In the genomic region with DNA sequence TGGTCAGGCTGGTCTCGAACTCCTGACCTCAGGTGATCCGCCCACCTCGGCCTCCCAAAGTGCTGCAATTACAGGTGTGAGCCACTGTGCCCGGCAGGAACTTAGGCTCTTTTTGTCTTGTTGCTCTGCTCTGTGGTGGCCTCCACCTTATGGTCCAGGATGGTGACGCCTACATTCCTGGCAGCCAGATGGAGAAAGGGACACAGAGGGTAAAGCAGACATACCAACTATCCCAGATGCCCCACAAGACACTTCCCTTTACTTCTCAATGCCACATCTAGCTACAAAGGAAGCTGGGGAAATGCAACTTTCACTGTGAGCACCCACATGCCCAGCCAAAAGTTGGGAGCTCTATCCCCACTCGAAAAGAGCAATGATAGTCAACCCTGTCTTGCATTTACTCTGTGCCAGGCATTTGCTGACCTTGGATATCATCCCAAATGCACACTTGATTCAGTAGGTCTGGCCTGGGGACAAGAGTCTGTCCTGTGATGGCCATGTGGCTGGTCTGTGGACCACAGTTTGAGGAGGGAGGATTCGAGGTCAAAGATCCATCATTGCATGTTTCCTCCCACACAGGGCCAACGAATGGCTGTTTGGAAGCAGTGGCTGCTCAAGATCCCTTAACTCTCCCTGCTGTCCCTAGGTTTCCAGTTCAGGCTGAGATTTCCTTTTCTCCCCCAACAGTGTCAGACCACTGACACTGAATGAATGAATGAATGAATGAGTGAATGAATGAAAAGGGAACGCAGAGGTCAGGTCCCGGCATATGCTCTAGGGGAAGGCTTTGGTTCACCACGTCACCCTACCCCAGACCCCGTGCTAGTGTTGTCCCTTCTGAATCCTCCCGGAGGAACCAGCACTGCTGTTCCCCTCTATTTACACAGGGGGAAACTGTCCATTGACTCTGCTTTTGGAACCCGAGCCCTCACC, we compare ENCODE assay signal across 10 cellular contexts. TPM values are rescaled to one million over a fixed set of nuclear protein-coding genes. Genes with fewer than 3 reads are reported as not detected.
DNase-seq lines count a peak whose midpoint lies in the region; ATAC-seq, FAIRE-seq and TF ChIP-seq lines count a peak whose summit lies in the region.
"Had no signal": no experiment of that assay in that cellular context is flagged by ENCODE, and none has a peak within 500 bp of the region (broad histone marks: within the 10 kb centered on the region; RNA-seq: fewer than 3 reads in every experiment).

No MANE protein-coding gene starts in this region.

- H3K9ac ChIP-seq in mucosa of rectum (ENCODE audit: low read depth in 1 of 2, low read length in 2 of 2) = no peak overlapping the region

- no peak for TF ChIP-seq POLR2A in thyroid gland (IDR thresholded peaks at IDR 0.05)
- no peak for TF ChIP-seq POLR2A in GM12891 (IDR thresholded peaks at IDR 0.05; ENCODE audit: low read depth, low read length)

- H3K4me3 ChIP-seq in mucosa of rectum (ENCODE audit: low read length in 2 of 2) (no peak overlapping the region), thyroid gland (replicated peaks in 1 of 3) (no peak overlapping the region)

- H3K27ac ChIP-seq in adipose tissue (ENCODE audit: low read depth, low read length) (peak overlapping the region; percentile 67), mucosa of rectum (ENCODE audit: low read depth in 2 of 2, low read length in 2 of 2) (peak overlapping the region; percentile 92 to 95), thyroid gland (peak overlapping the region in 2 of 3 donors; percentile 84 to 93)

- intact Hi-C loops in thyroid gland (cut with DNase I) = no loop called here

- H3K27me3 ChIP-seq in mucosa of rectum (ENCODE audit: control insufficient read depth in 2 of 2, insufficient read depth in 2 of 2, low read length in 2 of 2) = no peaks in the 10 kb centered on the region
- no peaks in the 10 kb centered on the region for H3K27me3 ChIP-seq in thyroid gland
- H3K27me3 ChIP-seq: BE2C had no signal

- H3K9me3 Mint-ChIP-seq in activated T-cell treated with anti-CD3 and anti-CD28 coated beads, Interleukin-2, amount 50 U/mL, for 24 hours = no peaks in the 10 kb centered on the region

- 74 to 78% (median 74%) methylated on average over 14 of the region's 14 CpGs for WGBS in adipose tissue, 3 donors
- 83% methylated on average over 13 to 14 of the region's 14 CpGs for WGBS in thyroid gland, 2 donors

- peaks cover 36% of the 10 kb centered on the region for H3K4me1 Mint-ChIP-seq in activated T-cell treated with anti-CD3 and anti-CD28 coated beads, Interleukin-2, amount 50 U/mL, for 24 hours (ENCODE audit: low read depth)

- peak overlapping the region; percentile 84 for H3K4me3 Mint-ChIP-seq in activated T-cell treated with anti-CD3 and anti-CD28 coated beads, Interleukin-2, amount 50 U/mL, for 24 hours

- ATAC-seq in GM19324 (IDR thresholded peaks at IDR 0.05; ENCODE audit: low FRiP score, unreplicated experiment) = no peak

- no peaks in the 10 kb centered on the region for H3K27me3 Mint-ChIP-seq in activated T-cell treated with anti-CD3 and anti-CD28 coated beads, Interleukin-2, amount 50 U/mL, for 24 hours

- H3K4me1 ChIP-seq in mucosa of rectum (ENCODE audit: control insufficient read depth in 2 of 2, insufficient read depth in 2 of 2, low read length in 2 of 2) (peaks cover 27 to 28% of the 10 kb centered on the region in 2 donors), thyroid gland (peaks cover 26 to 44% of the 10 kb centered on the region in 2 donors)
- H3K4me1 ChIP-seq: BE2C had no signal

- H3K27ac Mint-ChIP-seq in activated T-cell treated with anti-CD3 and anti-CD28 coated beads, Interleukin-2, amount 50 U/mL, for 24 hours = no peak overlapping the region

- no peaks in the 10 kb centered on the region for H3K36me3 Mint-ChIP-seq in activated T-cell treated with anti-CD3 and anti-CD28 coated beads, Interleukin-2, amount 50 U/mL, for 24 hours (ENCODE audit: low read depth)

- H3K9me3 ChIP-seq in mucosa of rectum (ENCODE audit: control insufficient read depth in 2 of 2, low read length in 2 of 2) = no peaks in the 10 kb centered on the region
- H3K9me3 ChIP-seq in thyroid gland = no peaks in the 10 kb centered on the region
- H3K9me3 ChIP-seq: BE2C had no signal

- no peak for FAIRE-seq in GM12891 (lab: Jason Lieb, UNC)

- no peak for DNase-seq in activated T-cell treated with anti-CD3 and anti-CD28 coated beads, Interleukin-2, amount 50 U/mL, for 24 hours
- DNase-seq in activated T-cell treated with anti-CD3 and anti-CD28 coated beads for 4 hours (no peak), thyroid gland (no peak), GM12891 (ENCODE audit: insufficient read length, low spot score) (no peak), AG08395 (ENCODE audit: low spot score) (no peak)
- DNase-seq: BE2C, NCI-H1092 treated with DMSO at 0.1 percent for 48 hours had no signal

- H3K36me3 ChIP-seq in mucosa of rectum (ENCODE audit: control insufficient read depth in 2 of 2, insufficient read depth in 2 of 2, low read length in 2 of 2) (no peaks in the 10 kb centered on the region), thyroid gland (no peaks in the 10 kb centered on the region)
- H3K36me3 ChIP-seq: BE2C had no signal

- TF ChIP-seq CTCF in thyroid gland (IDR thresholded peaks at IDR 0.05) = no peak

TF ChIP-seq in GM12891, 5 proteins besides CTCF, POLR2A, EP300 and RAD21:
- no peak for TF ChIP-seq POU2F2 (IDR thresholded peaks at IDR 0.05; ENCODE audit: low read depth, low read length)
- no peak for TF ChIP-seq SPI1 (IDR thresholded peaks at IDR 0.05; ENCODE audit: low read depth, low read length)
- no peak for TF ChIP-seq PAX5 (IDR thresholded peaks at IDR 0.05; ENCODE audit: insufficient read depth, low read length, severe bottlenecking)
- TF ChIP-seq POLR2AphosphoS5 (IDR thresholded peaks at IDR 0.05; ENCODE audit: low read depth, low read length) = no peak

RNA-seq across cellular contexts. Expression of gene ERGIC1, which starts 1.4 kb away (rescaled TPM):
- 100 to 1,000 TPM in 2 of 3 donors, 10 to 100 TPM in 1; 66.5 to 123 (median 119) TPM for polyA plus RNA-seq in adipose tissue
- 100 to 1,000 TPM; 156 to 214 (median 175) TPM for total RNA-seq in thyroid gland
- polyA plus RNA-seq in GM12891 (2012; ENCODE audit: low read depth, missing spikeins) = 57.4 TPM
